10 cellular contexts compared by ENCODE assay signal in genomic region chr1:18217398-18218043, GRCh38.
A peak's percentile ranks its signal among the peaks of the same experiment; 100 is the strongest.
DNase-seq lines count a peak whose midpoint lies in the region; TF ChIP-seq lines count a peak whose summit lies in the region.
"Had no signal": no experiment of that assay in that cellular context is flagged by ENCODE, and none has a peak within 500 bp of the region (broad histone marks: within the 10 kb centered on the region; RNA-seq: fewer than 3 reads in every experiment).

No MANE protein-coding gene starts in this region.

- DNase-seq in NCI-H748 (lab: John Stamatoyannopoulos, UW; ENCODE audit: unreplicated experiment): peak; percentile 7
- DNase-seq in NCI-H748 treated with DMSO at 0.1 percent for 48 hours (lab: John Stamatoyannopoulos, UW): no peak
- DNase-seq in HT-29 (ENCODE audit: low spot score): peak; percentile 45
- peak; percentile 3 to 8 for DNase-seq in activated CD4-positive, alpha-beta T cell treated with anti-CD3 and anti-CD28 coated beads, Interleukin-2, amount 50 U/mL, for 48 hours
- peak; percentile 26 for DNase-seq in mucosa of gallbladder (ENCODE audit: low spot score)
- DNase-seq in NCI-H2107 (lab: John Stamatoyannopoulos, UW): no peak
- DNase-seq in T-helper 2 cell treated with Interferon-gamma antibody and Interleukin-4, amounts not matched to agents 5 μg/mL and 100 μg/mL, for 36 hours (ENCODE audit: low spot score): no peak
- DNase-seq in right atrium auricular region (ENCODE audit: low spot score): no peak
- DNase-seq: CD8-positive, alpha-beta memory T cell had no signal

- no peaks in the 10 kb centered on the region for H3K27me3 ChIP-seq in right atrium auricular region

- H3K27ac ChIP-seq in right atrium auricular region: no peak overlapping the region

- peaks cover 0 to 11% of the 10 kb centered on the region in 2 donors for H3K9me3 ChIP-seq in right atrium auricular region

- TF ChIP-seq CTCF in right atrium auricular region (IDR thresholded peaks at IDR 0.05): peak in 1 of 2 donors; percentile 21

- no peaks in the 10 kb centered on the region for H3K36me3 Mint-ChIP-seq in T-helper 2 cell treated with Interferon-gamma antibody and Interleukin-4, amounts not matched to agents 5 μg/mL and 100 μg/mL, for 36 hours (ENCODE audit: low read depth)
- H3K36me3 Mint-ChIP-seq: CD8-positive, alpha-beta memory T cell had no signal

- H3K4me1 Mint-ChIP-seq in T-helper 2 cell treated with Interferon-gamma antibody and Interleukin-4, amounts not matched to agents 5 μg/mL and 100 μg/mL, for 36 hours (ENCODE audit: low read depth): no peaks in the 10 kb centered on the region
- H3K4me1 Mint-ChIP-seq: CD8-positive, alpha-beta memory T cell had no signal

- no peaks in the 10 kb centered on the region for H3K9me3 Mint-ChIP-seq in T-helper 2 cell treated with Interferon-gamma antibody and Interleukin-4, amounts not matched to agents 5 μg/mL and 100 μg/mL, for 36 hours

- H3K36me3 ChIP-seq in right atrium auricular region: no peaks in the 10 kb centered on the region

- no peaks in the 10 kb centered on the region for H3K4me1 ChIP-seq in right atrium auricular region

- no peak overlapping the region for H3K4me3 ChIP-seq in right atrium auricular region
- H3K4me3 ChIP-seq: lung had no signal

- no peaks in the 10 kb centered on the region for H3K27me3 Mint-ChIP-seq in T-helper 2 cell treated with Interferon-gamma antibody and Interleukin-4, amounts not matched to agents 5 μg/mL and 100 μg/mL, for 36 hours (ENCODE audit: low read depth)

- H3K27ac Mint-ChIP-seq in T-helper 2 cell treated with Interferon-gamma antibody and Interleukin-4, amounts not matched to agents 5 μg/mL and 100 μg/mL, for 36 hours: no peak overlapping the region
- H3K27ac Mint-ChIP-seq: CD8-positive, alpha-beta memory T cell had no signal

- no peak overlapping the region for H3K4me3 Mint-ChIP-seq in T-helper 2 cell treated with Interferon-gamma antibody and Interleukin-4, amounts not matched to agents 5 μg/mL and 100 μg/mL, for 36 hours
- H3K4me3 Mint-ChIP-seq: CD8-positive, alpha-beta memory T cell had no signal

Comparison
In these comparisons a context has a peak if more than half of its experiments do, and no peak if none do; other contexts are left out.
1. DNase-seq: peak in NCI-H748 (single experiment), HT-29 (single experiment), activated CD4-positive, alpha-beta T cell treated with anti-CD3 and anti-CD28 coated beads, Interleukin-2, amount 50 U/mL, for 48 hours (2 of 2) and mucosa of gallbladder (single experiment); none in NCI-H748 treated with DMSO at 0.1 percent for 48 hours (single experiment), NCI-H2107 (single experiment), T-helper 2 cell treated with Interferon-gamma antibody and Interleukin-4, amounts not matched to agents 5 μg/mL and 100 μg/mL, for 36 hours (single experiment) and right atrium auricular region (single experiment).